Comparison of ENCODE assay signal across 25 cellular contexts in genomic region chr6:52555531-52556228, GRCh38. TPM values are rescaled to one million over a fixed set of nuclear protein-coding genes. Genes with fewer than 3 reads are reported as not detected.
A peak's percentile ranks its signal among the peaks of the same experiment; 100 is the strongest.
DNase-seq lines count a peak whose midpoint lies in the region; TF ChIP-seq lines count a peak whose summit lies in the region.
"Had no signal": no experiment of that assay in that cellular context is flagged by ENCODE, and none has a peak within 500 bp of the region (broad histone marks: within the 10 kb centered on the region; RNA-seq: fewer than 3 reads in every experiment).

No MANE protein-coding gene starts in this region.

- no peaks in the 10 kb centered on the region for H3K27me3 Mint-ChIP-seq in Caco-2 (ENCODE audit: insufficient read depth, unreplicated experiment)
- H3K27me3 Mint-ChIP-seq: activated CD4-positive, alpha-beta T cell treated with anti-CD3 and anti-CD28 coated beads, Interleukin-2, amount 10 ng/mL, durations not matched to agents 7 days and 5 days; CD4-positive, CD25-positive, alpha-beta regulatory T cell; stimulated activated naive CD8-positive, alpha-beta T cell treated with anti-CD3 and anti-CD28 coated beads, Interleukin-15, Interleukin-2, amounts not matched to agents 100 ng/mL and 50 ng/mL, for 24 hours had no signal

- H3K4me2 ChIP-seq in SK-N-SH: peak overlapping the region; percentile 43
- H3K4me2 ChIP-seq in smooth muscle cell: no peak overlapping the region

- H3K9me3 ChIP-seq in Caco-2 (no peaks in the 10 kb centered on the region), SK-N-SH (no peaks in the 10 kb centered on the region), esophagus squamous epithelium (no peaks in the 10 kb centered on the region), sigmoid colon (no peaks in the 10 kb centered on the region), smooth muscle cell (replicated peaks; ENCODE audit: low read depth) (no peaks in the 10 kb centered on the region)
- H3K9me3 ChIP-seq: left lung, upper lobe of right lung had no signal

- H3K9ac ChIP-seq in SK-N-SH (peak overlapping the region; percentile 2; the same call in 1 of the 2 replicates), smooth muscle cell (ENCODE audit: low read depth) (no peak overlapping the region)
- H3K9ac ChIP-seq: parathyroid adenoma had no signal

- intact Hi-C loops in Caco-2 (cut with micrococcal nuclease; ENCODE audit: unreplicated experiment) (no loop called here), esophagus squamous epithelium (cut with DNase I) (no loop called here), sigmoid colon (cut with DNase I) (no loop called here)

- H3K4me3 ChIP-seq in Caco-2 (ENCODE audit: low read depth, low read length) (no peak overlapping the region), SK-N-SH (ENCODE audit: low read depth in 2 of 2, low read length in 1 of 2) (no peak overlapping the region), esophagus squamous epithelium (no peak overlapping the region), sigmoid colon (no peak overlapping the region), smooth muscle cell (no peak overlapping the region)
- H3K4me3 ChIP-seq: K562, left lung, upper lobe of right lung had no signal

- peaks cover 99% of the 10 kb centered on the region for H3K79me2 ChIP-seq in SK-N-SH (ENCODE audit: insufficient read depth)
- peaks cover 70% of the 10 kb centered on the region for H3K79me2 ChIP-seq in smooth muscle cell (ENCODE audit: low read depth)
- H3K79me2 ChIP-seq: parathyroid adenoma had no signal

- no peaks in the 10 kb centered on the region for H3K27me3 ChIP-seq in Caco-2 (replicated peaks; ENCODE audit: control insufficient read depth, insufficient read depth, low read length)
- H3K27me3 ChIP-seq in SK-N-SH (ENCODE audit: insufficient read depth): no peaks in the 10 kb centered on the region
- H3K27me3 ChIP-seq in esophagus squamous epithelium: no peaks in the 10 kb centered on the region
- no peaks in the 10 kb centered on the region for H3K27me3 ChIP-seq in sigmoid colon
- no peaks in the 10 kb centered on the region for H3K27me3 ChIP-seq in smooth muscle cell (ENCODE audit: low read depth)
- H3K27me3 ChIP-seq: left lung, upper lobe of right lung had no signal

- H3K4me1 ChIP-seq in Caco-2 (peaks cover 29% of the 10 kb centered on the region), SK-N-SH (ENCODE audit: control insufficient read depth in 1 of 2, insufficient read depth in 2 of 2, low read depth in 1 of 2, low read length in 1 of 2) (peaks cover 27 to 51% of the 10 kb centered on the region in 2 experiments), esophagus squamous epithelium (peaks cover 17 to 64% (median 38%) of the 10 kb centered on the region in 3 donors), sigmoid colon (peaks cover 0 to 80% (median 72%) of the 10 kb centered on the region in 4 donors), smooth muscle cell (ENCODE audit: low read depth) (peaks cover 33% of the 10 kb centered on the region)

- no peaks in the 10 kb centered on the region for H3K9me3 Mint-ChIP-seq in Caco-2 (ENCODE audit: unreplicated experiment)
- H3K9me3 Mint-ChIP-seq: activated CD4-positive, alpha-beta T cell treated with anti-CD3 and anti-CD28 coated beads, Interleukin-2, amount 10 ng/mL, durations not matched to agents 7 days and 5 days; CD4-positive, CD25-positive, alpha-beta regulatory T cell; stimulated activated naive CD8-positive, alpha-beta T cell treated with anti-CD3 and anti-CD28 coated beads, Interleukin-15, Interleukin-2, amounts not matched to agents 100 ng/mL and 50 ng/mL, for 24 hours had no signal

- no peaks in the 10 kb centered on the region for H3K9me2 ChIP-seq in SK-N-SH

- TF ChIP-seq RAD21 in SK-N-SH (IDR thresholded peaks at IDR 0.05; ENCODE audit: low read length): no peak

- DNase-seq in Caco-2 (no peak), SK-N-SH (no peak), esophagus squamous epithelium (lab: John Stamatoyannopoulos, UW) (no peak), sigmoid colon (no peak), HEK293T (ENCODE audit: extremely low spot score) (no peak), occipital lobe (lab: John Stamatoyannopoulos, UW) (no peak), smooth muscle cell (lab: John Stamatoyannopoulos, UW; ENCODE audit: unreplicated experiment) (no peak), putamen (ENCODE audit: low spot score) (no peak)
- DNase-seq: activated CD4-positive, alpha-beta T cell treated with anti-CD3 and anti-CD28 coated beads, Interleukin-2, amount 10 ng/mL, durations not matched to agents 7 days and 5 days; activated CD8-positive, alpha-beta memory T cell treated with anti-CD3 and anti-CD28 coated beads, Interleukin-2, amount 50 U/mL, for 48 hours; activated effector memory CD4-positive, alpha-beta T cell treated with Interleukin-2 at 50 U/mL for 16 hours; CD4-positive, CD25-positive, alpha-beta regulatory T cell; central memory CD4-positive, alpha-beta T cell; DMS153; effector CD4-positive, alpha-beta T cell; HCEC 1CT; left lung; NCI-H1048; NCI-H2029 treated with DMSO at 0.1 percent for 48 hours; NCI-H510A; stimulated activated CD4-positive, alpha-beta T cell treated with anti-CD3 and anti-CD28 coated beads, Interleukin-2, amount 100 ng/mL, for 24 hours; upper lobe of right lung had no signal

- POLR2A ChIA-PET in Caco-2 (lab: Charles Lee): no interaction called here
- POLR2A ChIA-PET in SK-N-SH (lab: Yijun Ruan, JAX): no interaction called here
- POLR2A ChIA-PET in HEK293T (lab: Yijun Ruan, JAX): no interaction called here

- 77% methylated on average over 5 of the region's 5 CpGs for WGBS in SK-N-SH (ENCODE audit: low lambda C conversion rate)
- WGBS in esophagus squamous epithelium, 2 donors: 62 to 70% methylated on average over 3 to 5 of the region's 5 CpGs
- WGBS in sigmoid colon, 2 donors: 81 to 82% methylated on average over 5 of the region's 5 CpGs
- WGBS in smooth muscle cell (ENCODE audit: low lambda C conversion rate): 94% methylated on average over 5 of the region's 5 CpGs

- H4K20me1 ChIP-seq in SK-N-SH (ENCODE audit: insufficient read depth): peaks cover 10% of the 10 kb centered on the region
- H4K20me1 ChIP-seq in smooth muscle cell (ENCODE audit: low read depth): peaks cover 68% of the 10 kb centered on the region

- TF ChIP-seq CTCF in Caco-2 (IDR thresholded peaks at IDR 0.05; ENCODE audit: insufficient read depth in 1 of 2, low read depth in 1 of 2, low read length in 1 of 2, severe bottlenecking in 1 of 2, unreplicated experiment in 1 of 2): no peak
- no peak for TF ChIP-seq CTCF in SK-N-SH (IDR thresholded peaks at IDR 0.05)
- no peak for TF ChIP-seq CTCF in esophagus squamous epithelium (IDR thresholded peaks at IDR 0.05)
- no peak for TF ChIP-seq CTCF in sigmoid colon (IDR thresholded peaks at IDR 0.05)
- no peak for TF ChIP-seq CTCF in smooth muscle cell (IDR thresholded peaks at IDR 0.05; ENCODE audit: borderline replicate concordance, insufficient read depth, poor library complexity, severe bottlenecking)

- no peaks in the 10 kb centered on the region for H3K36me3 Mint-ChIP-seq in Caco-2 (ENCODE audit: insufficient read depth, unreplicated experiment)

- H3K4me3 Mint-ChIP-seq in Caco-2 (ENCODE audit: unreplicated experiment): no peak overlapping the region
- H3K4me3 Mint-ChIP-seq: activated CD4-positive, alpha-beta T cell treated with anti-CD3 and anti-CD28 coated beads, Interleukin-2, amount 10 ng/mL, durations not matched to agents 7 days and 5 days; stimulated activated naive CD8-positive, alpha-beta T cell treated with anti-CD3 and anti-CD28 coated beads, Interleukin-15, Interleukin-2, amounts not matched to agents 100 ng/mL and 50 ng/mL, for 24 hours had no signal

- H3K27ac Mint-ChIP-seq in Caco-2 (ENCODE audit: unreplicated experiment): peak overlapping the region; percentile 54
- H3K27ac Mint-ChIP-seq: activated CD4-positive, alpha-beta T cell treated with anti-CD3 and anti-CD28 coated beads, Interleukin-2, amount 10 ng/mL, durations not matched to agents 7 days and 5 days; stimulated activated naive CD8-positive, alpha-beta T cell treated with anti-CD3 and anti-CD28 coated beads, Interleukin-15, Interleukin-2, amounts not matched to agents 100 ng/mL and 50 ng/mL, for 24 hours had no signal

- H3F3A ChIP-seq in SK-N-SH (replicated peaks; ENCODE audit: insufficient read depth): peaks cover 42% of the 10 kb centered on the region
- H3F3A ChIP-seq in smooth muscle cell (ENCODE audit: low read depth): peaks cover 8% of the 10 kb centered on the region

- peaks cover 23% of the 10 kb centered on the region for H3K4me1 Mint-ChIP-seq in Caco-2 (ENCODE audit: low read depth, unreplicated experiment)
- H3K4me1 Mint-ChIP-seq: activated CD4-positive, alpha-beta T cell treated with anti-CD3 and anti-CD28 coated beads, Interleukin-2, amount 10 ng/mL, durations not matched to agents 7 days and 5 days had no signal

- H2AFZ ChIP-seq in SK-N-SH (ENCODE audit: low read depth) (no peak overlapping the region), smooth muscle cell (ENCODE audit: low read depth) (no peak overlapping the region)
- H2AFZ ChIP-seq: parathyroid adenoma had no signal

- H3K36me3 ChIP-seq in Caco-2 (ENCODE audit: control insufficient read depth, insufficient read depth, low read length) (no peaks in the 10 kb centered on the region; the same call in 1 of the 2 replicates), SK-N-SH (replicated peaks in 1 of 2; ENCODE audit: control insufficient read depth in 1 of 2, insufficient read depth in 2 of 2, low read length in 1 of 2) (no peaks in the 10 kb centered on the region), esophagus squamous epithelium (no peaks in the 10 kb centered on the region), sigmoid colon (no peaks in the 10 kb centered on the region), smooth muscle cell (ENCODE audit: low read depth) (no peaks in the 10 kb centered on the region)
- H3K36me3 ChIP-seq: left lung, upper lobe of right lung had no signal

- TF ChIP-seq EP300 in SK-N-SH (IDR thresholded peaks at IDR 0.05; ENCODE audit: borderline replicate concordance in 1 of 2, low read depth in 1 of 2, low read length in 1 of 2) (no peak), sigmoid colon (IDR thresholded peaks at IDR 0.05) (no peak)

- BruUV-seq in Caco-2 (replicated peaks; lab: Mats Ljungman, UMichigan): no TSS peak

- H3K27ac ChIP-seq in SK-N-SH (ENCODE audit: low read depth in 2 of 2, low read length in 1 of 2) (peak overlapping the region in 1 of 2 experiments; percentile 46; a peak in 3 of 4 replicates), esophagus squamous epithelium (peak overlapping the region in 3 of 4 donors; percentile 3 to 67 (median 44)), sigmoid colon (peak overlapping the region; percentile 63 to 76 (median 69)), smooth muscle cell (ENCODE audit: low read depth) (no peak overlapping the region)
- H3K27ac ChIP-seq: left lung, parathyroid adenoma, upper lobe of right lung had no signal

- CTCF ChIA-PET in Caco-2 (lab: Charles Lee) (no interaction called here), SK-N-SH (lab: Yijun Ruan, JAX) (interaction anchor here (1.0 to 1.4 kb wide), 4 partner anchors 11 to 108 kb away, joined by 3 to 9 read pairs (median 4); partner anchors contain the start of gene TRAM2), HEK293T (lab: Yijun Ruan, JAX) (no interaction called here)

- TF ChIP-seq POLR2A in esophagus squamous epithelium (IDR thresholded peaks at IDR 0.05): no peak
- TF ChIP-seq POLR2A in sigmoid colon (IDR thresholded peaks at IDR 0.05): no peak

RNA-seq across cellular contexts. Expression of gene TRAM2, which starts 21.2 kb away (rescaled TPM):
- total RNA-seq in Caco-2 (2022): 63.8 and 71.6 TPM in 2 replicates
- polyA plus RNA-seq in SK-N-SH (2012; rRNA removed): 26.4 and 36.0 TPM in 2 replicates
- polyA plus RNA-seq in SK-N-SH (2012; cell fraction: cytosol; rRNA removed): 23.9 and 25.6 TPM in 2 replicates
- 39.6 and 52.6 TPM in 2 replicates for polyA plus RNA-seq in SK-N-SH (2012; cell fraction: nucleus; rRNA removed)
- 1 to 10 TPM; 2.3 to 8.6 (median 5.3) TPM for total RNA-seq in esophagus squamous epithelium
- 10 to 100 TPM in 3 of 4 donors, 1 to 10 TPM in 1; 9.6 to 15.0 (median 12.4) TPM for total RNA-seq in sigmoid colon
- polyA plus RNA-seq in sigmoid colon: 10 to 100 TPM in 1 of 3 donors, 1 to 10 TPM in 2; 1.8 to 13.3 (median 3.6) TPM
- total RNA-seq in occipital lobe: 1.6 TPM
- 32.0 and 35.6 TPM in 2 replicates for total RNA-seq in smooth muscle cell
- polyA plus RNA-seq in smooth muscle cell: 17.2 and 18.2 TPM in 2 replicates
